ENCODE assay signal across 8 cellular contexts in the genomic region with DNA sequence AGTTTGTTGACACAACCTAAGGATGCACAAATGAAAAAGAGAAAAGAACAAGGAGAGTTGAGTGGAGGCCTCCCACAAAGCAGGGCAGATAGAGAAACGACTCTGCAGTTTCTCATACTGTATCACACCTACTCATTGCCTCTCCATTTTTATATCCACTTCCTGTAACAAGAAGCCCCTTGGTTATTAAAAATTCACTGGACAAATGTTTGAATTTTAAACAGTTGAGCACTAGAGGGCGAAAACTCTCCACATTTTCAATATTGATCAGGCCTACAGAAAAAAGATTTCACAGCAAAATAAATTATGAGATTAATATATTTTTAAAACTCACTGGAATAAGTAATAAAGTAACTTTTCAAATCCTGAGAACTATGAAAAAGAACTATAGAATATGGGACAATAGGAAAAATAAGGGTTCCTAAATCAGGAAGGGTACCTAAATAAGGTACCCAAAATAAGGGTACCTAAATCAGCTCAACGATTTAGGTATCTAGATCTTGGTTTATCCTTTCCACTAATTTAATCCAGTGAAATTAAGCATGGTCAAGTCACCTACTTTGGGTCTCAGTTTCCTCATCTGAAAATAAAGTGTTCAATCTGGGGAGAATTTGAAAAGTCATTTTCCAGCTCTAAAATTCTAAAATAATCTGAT. TPM values are rescaled to one million over a fixed set of nuclear protein-coding genes. Genes with fewer than 3 reads are reported as not detected.
DNase-seq lines count a peak whose midpoint lies in the region; ATAC-seq, FAIRE-seq and TF ChIP-seq lines count a peak whose summit lies in the region.

No MANE protein-coding gene starts in this region.

- intact Hi-C loops in CD14-positive monocyte (cut with micrococcal nuclease) (loop anchor here in 1 of 2 donors (10.0 kb wide), 1 partner anchor 145 kb away; a partner anchor contains a TSS), sigmoid colon (cut with DNase I) (loop anchor here (5.0 kb wide), 1 partner anchor 147 kb away; a partner anchor contains a TSS), spleen (cut with DNase I; ENCODE audit: low total_unique reads) (no loop called here)

- H3K27me3 ChIP-seq in sigmoid colon (no peaks in the 10 kb centered on the region), spleen (replicated peaks in 1 of 7) (no peaks in the 10 kb centered on the region)

- H3K9me3 Mint-ChIP-seq in CD14-positive monocyte, result no peaks in the 10 kb centered on the region

- H3K4me3 ChIP-seq in sigmoid colon, result no peak overlapping the region
- H3K4me3 ChIP-seq in spleen, result no peak overlapping the region

- H3K9me3 ChIP-seq in sigmoid colon (no peaks in the 10 kb centered on the region), spleen (no peaks in the 10 kb centered on the region)

- H3K27me3 Mint-ChIP-seq in CD14-positive monocyte (ENCODE audit: low read depth in 3 of 3), result peaks cover 0 to 2% (median 0%) of the 10 kb centered on the region in 3 donors

- no peak for TF ChIP-seq EP300 in sigmoid colon (IDR thresholded peaks at IDR 0.05)

- 34 to 47% methylated on average over 3 of the region's 3 CpGs for WGBS in sigmoid colon, 2 donors
- WGBS in spleen, 5 donors, result 47 to 54% (median 52%) methylated on average over 3 of the region's 3 CpGs

- H3K36me3 ChIP-seq in sigmoid colon (peaks cover 4 to 20% (median 7%) of the 10 kb centered on the region in 4 donors), spleen (peaks cover 0 to 75% (median 28%) of the 10 kb centered on the region in 6 donors)

- no peak for ATAC-seq in HG02571 (IDR thresholded peaks at IDR 0.05; ENCODE audit: unreplicated experiment)

- no peaks in the 10 kb centered on the region for H3K4me1 ChIP-seq in sigmoid colon
- H3K4me1 ChIP-seq in spleen, result peaks cover 0 to 4% (median 0%) of the 10 kb centered on the region in 6 donors

- no peak for DNase-seq in CD14-positive monocyte (ENCODE audit: low spot score)
- peak; percentile 32 for DNase-seq in GM20000 (ENCODE audit: low spot score)
- DNase-seq in NCI-H774 (lab: John Stamatoyannopoulos, UW), result peak; percentile 47
- DNase-seq in sigmoid colon, result no peak
- no peak for DNase-seq in T1000 (lab: John Stamatoyannopoulos, UW)
- DNase-seq in spleen, result no peak

- TF ChIP-seq POLR2A in sigmoid colon (IDR thresholded peaks at IDR 0.05) (no peak), spleen (IDR thresholded peaks at IDR 0.05) (no peak)

- H3K36me3 Mint-ChIP-seq in CD14-positive monocyte, result peaks cover 35 to 41% of the 10 kb centered on the region in 2 donors

- no peak overlapping the region for H3K4me3 Mint-ChIP-seq in CD14-positive monocyte

- H3K27ac ChIP-seq in sigmoid colon, result no peak overlapping the region
- H3K27ac ChIP-seq in spleen, result no peak overlapping the region

- no peak overlapping the region for H3K27ac Mint-ChIP-seq in CD14-positive monocyte

- FAIRE-seq in endometrium (lab: Jason Lieb, UNC), result peak; percentile 95

- H3K4me1 Mint-ChIP-seq in CD14-positive monocyte, result no peaks in the 10 kb centered on the region

- TF ChIP-seq CTCF in CD14-positive monocyte (IDR thresholded peaks at IDR 0.05), result peak; percentile 48
- peak; percentile 5 for TF ChIP-seq CTCF in GM20000 (IDR thresholded peaks at IDR 0.05; ENCODE audit: extremely low read depth, missing control alignments)
- peak; percentile 10 to 35 (median 33) for TF ChIP-seq CTCF in sigmoid colon (IDR thresholded peaks at IDR 0.05)
- peak in 5 of 11 experiments; percentile 13 to 40 (median 31) for TF ChIP-seq CTCF in spleen (IDR thresholded peaks at IDR 0.05 in 8 of 11, conservative IDR thresholded peaks at IDR 0.05 in 3 of 11)

RNA-seq across cellular contexts. Expression of a gene that starts 47.0 kb away (rescaled TPM):
- 100 to 1,000 TPM; 520 to 532 TPM for polyA plus RNA-seq in CD14-positive monocyte
- 100 to 1,000 TPM; 154 to 232 (median 183) TPM for total RNA-seq in sigmoid colon
- polyA plus RNA-seq in sigmoid colon, result 100 to 1,000 TPM; 162 to 647 (median 169) TPM
- 100 to 1,000 TPM; 250 to 448 (median 305) TPM for total RNA-seq in spleen
- polyA plus RNA-seq in spleen, result 100 to 1,000 TPM; 281 to 402 (median 287) TPM

RNA-seq across cellular contexts. Expression of a gene that starts 58.3 kb away (rescaled TPM):
- polyA plus RNA-seq in CD14-positive monocyte (1 to 10 TPM in 1 of 2 donors, under 1 TPM in 1; 0.80 to 1.2 TPM), sigmoid colon (1 to 10 TPM in 1 of 3 donors, under 1 TPM in 1, not detected in 1; 0.23 to 8.4 TPM), spleen (10 to 100 TPM; 13.9 to 17.6 (median 17.1) TPM)
- total RNA-seq in sigmoid colon (under 1 TPM in 3 of 4 donors, not detected in 1; under 0.01 to 0.95 (median 0.83) TPM), spleen (10 to 100 TPM in 6 of 7 donors, 1 to 10 TPM in 1; 8.9 to 18.6 (median 13.6) TPM)

Comparison
In these comparisons a context has a peak if more than half of its experiments do, and no peak if none do; other contexts are left out.
1. DNase-seq: peak in GM20000 (single experiment) and NCI-H774 (single experiment); none in CD14-positive monocyte (single experiment), sigmoid colon (single experiment), T1000 (single experiment) and spleen (single experiment).